Comparison of ENCODE assay signal across 8 cellular contexts in the genomic region with DNA sequence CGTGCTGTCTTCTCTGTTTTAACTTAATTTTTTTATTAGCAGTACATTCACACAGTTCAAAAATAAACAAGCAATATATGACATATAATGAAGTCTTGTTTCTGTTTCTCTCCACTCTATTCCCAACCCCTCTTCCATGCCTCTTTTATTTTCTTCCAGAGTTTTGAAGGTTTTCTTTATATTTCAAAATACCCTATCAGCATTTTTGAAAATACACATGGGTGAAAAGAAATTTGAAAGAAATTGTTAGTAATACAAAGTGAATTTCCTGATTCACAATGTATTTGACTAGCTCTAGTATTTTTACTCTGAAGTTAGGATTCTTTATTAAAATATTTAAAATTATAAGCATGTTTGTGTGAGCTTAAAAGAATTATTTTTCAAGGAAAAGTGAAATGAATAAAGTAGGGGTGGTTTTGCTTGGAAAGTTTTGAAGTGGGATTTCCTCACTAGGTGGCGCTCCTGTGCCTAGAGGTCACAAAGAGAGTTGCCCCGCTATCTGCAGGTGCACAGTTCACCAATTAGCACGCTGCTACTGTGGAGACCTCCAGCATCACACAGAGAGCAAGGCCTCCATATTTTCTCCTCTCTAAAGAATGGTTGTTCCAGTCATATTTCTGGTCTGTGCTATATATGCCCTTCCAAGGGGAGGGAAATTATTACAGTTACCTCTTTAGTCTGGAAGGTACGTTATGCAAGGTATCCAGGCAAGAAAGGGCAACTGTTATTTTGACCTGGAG. TPM values are rescaled to one million over a fixed set of nuclear protein-coding genes. Genes with fewer than 3 reads are reported as not detected.
DNase-seq lines count a peak whose midpoint lies in the region; ATAC-seq and TF ChIP-seq lines count a peak whose summit lies in the region.

No MANE protein-coding gene starts in this region.

- H3K36me3 ChIP-seq in CD4-positive, alpha-beta memory T cell (ENCODE audit: insufficient read depth, low read length) = no peaks in the 10 kb centered on the region
- H3K36me3 ChIP-seq in gastroesophageal sphincter = no peaks in the 10 kb centered on the region

- DNase-seq in CD4-positive, alpha-beta memory T cell = peak in 4 of 5 donors; percentile 20 to 32 (median 22)
- peak; percentile 31 for DNase-seq in GM19238 (ENCODE audit: insufficient read length, low spot score)
- peak in 71 of 76 experiments; percentile 7 to 74 (median 49) for DNase-seq in HUDEP-2 (lab: John Stamatoyannopoulos, UW; ENCODE audit: unreplicated experiment in 76 of 76)
- peak; percentile 16 for DNase-seq in RPMI7951 (ENCODE audit: low read depth)
- DNase-seq in activated naive CD8-positive, alpha-beta T cell treated with anti-CD3 and anti-CD28 coated beads for 36 hours = peak; percentile 38
- DNase-seq in immature natural killer cell = peak in 2 of 3 donors; percentile 9 to 11
- DNase-seq in stimulated activated CD4-positive, alpha-beta T cell treated with anti-CD3 and anti-CD28 coated beads, Interleukin-4, amount 100 ng/mL, for 4 hours = peak; percentile 27 to 47

- H3K4me1 ChIP-seq in CD4-positive, alpha-beta memory T cell (ENCODE audit: insufficient read depth, low read length) = no peaks in the 10 kb centered on the region
- no peaks in the 10 kb centered on the region for H3K4me1 ChIP-seq in gastroesophageal sphincter

- 22 to 28% methylated on average over 5 of the region's 5 CpGs for WGBS in gastroesophageal sphincter (ENCODE audit: low coverage in 1 of 2), 2 donors

- H3K9me3 Mint-ChIP-seq in CD4-positive, alpha-beta memory T cell = no peaks in the 10 kb centered on the region
- no peaks in the 10 kb centered on the region for H3K9me3 Mint-ChIP-seq in activated naive CD8-positive, alpha-beta T cell treated with anti-CD3 and anti-CD28 coated beads for 36 hours
- H3K9me3 Mint-ChIP-seq in immature natural killer cell = no peaks in the 10 kb centered on the region

- POLR2A ChIA-PET in CD4-positive, alpha-beta memory T cell (lab: Charles Lee; ENCODE audit: partially characterized antibody) = no interaction called here

- H3K27me3 Mint-ChIP-seq in CD4-positive, alpha-beta memory T cell = peaks cover 18 to 20% of the 10 kb centered on the region in 2 donors
- H3K27me3 Mint-ChIP-seq in activated naive CD8-positive, alpha-beta T cell treated with anti-CD3 and anti-CD28 coated beads for 36 hours = peaks cover 43% of the 10 kb centered on the region
- peaks cover 3 to 10% (median 8%) of the 10 kb centered on the region in 3 donors for H3K27me3 Mint-ChIP-seq in immature natural killer cell (ENCODE audit: low read depth in 3 of 3)

- intact Hi-C loops in CD4-positive, alpha-beta memory T cell (cut with micrococcal nuclease) = loop anchor here (1.0 to 2.0 kb wide), 3 partner anchors 706 to 804 kb away; no protein-coding TSS in a partner anchor

- H3K4me1 Mint-ChIP-seq in CD4-positive, alpha-beta memory T cell = no peaks in the 10 kb centered on the region
- no peaks in the 10 kb centered on the region for H3K4me1 Mint-ChIP-seq in activated naive CD8-positive, alpha-beta T cell treated with anti-CD3 and anti-CD28 coated beads for 36 hours
- H3K4me1 Mint-ChIP-seq in immature natural killer cell = no peaks in the 10 kb centered on the region

- peak in 1 of 4 experiments; percentile 50 for TF ChIP-seq CTCF in gastroesophageal sphincter (IDR thresholded peaks at IDR 0.05)

- H3K4me3 Mint-ChIP-seq in CD4-positive, alpha-beta memory T cell = no peak overlapping the region
- H3K4me3 Mint-ChIP-seq in activated naive CD8-positive, alpha-beta T cell treated with anti-CD3 and anti-CD28 coated beads for 36 hours = no peak overlapping the region
- H3K4me3 Mint-ChIP-seq in immature natural killer cell = no peak overlapping the region

- no peak for TF ChIP-seq POLR2A in gastroesophageal sphincter (IDR thresholded peaks at IDR 0.05)

- no peak overlapping the region for H3K4me3 ChIP-seq in CD4-positive, alpha-beta memory T cell (ENCODE audit: low read length in 2 of 2)
- no peak overlapping the region for H3K4me3 ChIP-seq in gastroesophageal sphincter

- no peaks in the 10 kb centered on the region for H3K36me3 Mint-ChIP-seq in CD4-positive, alpha-beta memory T cell
- H3K36me3 Mint-ChIP-seq in activated naive CD8-positive, alpha-beta T cell treated with anti-CD3 and anti-CD28 coated beads for 36 hours = no peaks in the 10 kb centered on the region
- H3K36me3 Mint-ChIP-seq in immature natural killer cell = no peaks in the 10 kb centered on the region

- no peak for TF ChIP-seq EP300 in gastroesophageal sphincter (IDR thresholded peaks at IDR 0.05)

- no peaks in the 10 kb centered on the region for H3K9me3 ChIP-seq in CD4-positive, alpha-beta memory T cell (ENCODE audit: control insufficient read depth in 1 of 2, low read length in 2 of 2)
- H3K9me3 ChIP-seq in gastroesophageal sphincter = no peaks in the 10 kb centered on the region

- no peak for ATAC-seq in gastroesophageal sphincter

- H3K27ac ChIP-seq in CD4-positive, alpha-beta memory T cell (ENCODE audit: low read depth, low read length) = no peak overlapping the region
- no peak overlapping the region for H3K27ac ChIP-seq in gastroesophageal sphincter

- peaks cover 4% of the 10 kb centered on the region for H3K27me3 ChIP-seq in CD4-positive, alpha-beta memory T cell (ENCODE audit: insufficient read depth, low read length)
- H3K27me3 ChIP-seq in gastroesophageal sphincter = peaks cover 29% of the 10 kb centered on the region

- H3K27ac Mint-ChIP-seq in CD4-positive, alpha-beta memory T cell = no peak overlapping the region
- no peak overlapping the region for H3K27ac Mint-ChIP-seq in activated naive CD8-positive, alpha-beta T cell treated with anti-CD3 and anti-CD28 coated beads for 36 hours
- H3K27ac Mint-ChIP-seq in immature natural killer cell = no peak overlapping the region

- CTCF ChIA-PET in CD4-positive, alpha-beta memory T cell (lab: Charles Lee; ENCODE audit: partially characterized antibody) = interaction anchor here (0.6 to 5.7 kb wide), 16 partner anchors 8 to 1159 kb away, joined by 3 to 73 read pairs (median 5); no protein-coding TSS in a partner anchor

RNA-seq across cellular contexts. Expression of a gene that starts 37.6 kb away (rescaled TPM):
- total RNA-seq in CD4-positive, alpha-beta memory T cell = not detected
- not detected for polyA plus RNA-seq in CD4-positive, alpha-beta memory T cell
- total RNA-seq in RPMI7951 (2014; rRNA removed; shearing (Covaris generic)) = not detected in 2 replicates
- not detected for total RNA-seq in activated naive CD8-positive, alpha-beta T cell treated with anti-CD3 and anti-CD28 coated beads for 36 hours
- not detected for polyA plus RNA-seq in immature natural killer cell
- under 1 TPM in 2 of 4 donors, not detected in 2; 0.47 to 0.59 TPM for total RNA-seq in gastroesophageal sphincter
